ENCODE assay signal across 8 cellular contexts in the genomic region with DNA sequence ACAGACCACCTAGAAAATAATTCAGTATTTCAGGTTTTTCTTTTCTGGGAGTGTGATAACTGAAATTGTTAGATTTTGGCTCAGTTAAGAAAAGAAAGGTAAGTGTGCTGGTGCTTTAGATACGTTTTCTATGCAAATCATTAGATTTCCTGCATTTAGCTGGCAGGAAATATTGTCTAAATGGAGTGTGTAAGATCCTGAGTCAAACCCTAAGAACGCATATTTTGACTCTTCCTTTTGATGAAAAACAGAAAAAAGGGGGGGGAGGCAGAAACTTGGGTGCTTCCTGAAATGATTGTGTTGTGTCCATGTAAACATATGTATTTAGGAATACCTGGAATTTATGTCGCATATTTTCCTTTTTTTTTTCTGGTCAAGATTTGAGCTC. TPM values are rescaled to one million over a fixed set of nuclear protein-coding genes. Genes with fewer than 3 reads are reported as not detected.
A peak's percentile ranks its signal among the peaks of the same experiment; 100 is the strongest.
DNase-seq lines count a peak whose midpoint lies in the region; ATAC-seq and TF ChIP-seq lines count a peak whose summit lies in the region.

No MANE protein-coding gene starts in this region.

- H4K20me1 ChIP-seq in BLaER1 treated with 17β-estradiol and CSF1 and Interleukin-3, amounts not matched to agents 10 nM and 100 nM = peaks cover 0 to 17% (median 14%) of the 10 kb centered on the region in 11 experiments; a peak in 9 of 22 replicates

- POLR2A ChIA-PET in naive thymus-derived CD8-positive, alpha-beta T cell (lab: Charles Lee) = interaction anchor here (0.9 to 4.4 kb wide), 9 partner anchors 31 to 271 kb away, joined by 3 to 61 read pairs (median 4); no protein-coding TSS in a partner anchor

- H3K36me3 Mint-ChIP-seq in naive thymus-derived CD8-positive, alpha-beta T cell = no peaks in the 10 kb centered on the region

- peak overlapping the region; percentile 87 to 96 (median 94) for H3K27ac Mint-ChIP-seq in naive thymus-derived CD8-positive, alpha-beta T cell

- peak overlapping the region; percentile 87 to 99 (median 96) for H3K4me3 Mint-ChIP-seq in naive thymus-derived CD8-positive, alpha-beta T cell

- no peak for ATAC-seq in naive thymus-derived CD8-positive, alpha-beta T cell
- no peak for ATAC-seq in HG02610 (IDR thresholded peaks at IDR 0.05; ENCODE audit: unreplicated experiment)
- ATAC-seq in GM21515 (IDR thresholded peaks at IDR 0.05; ENCODE audit: unreplicated experiment) = no peak

- H3K4me1 Mint-ChIP-seq in naive thymus-derived CD8-positive, alpha-beta T cell = peaks cover 26 to 58% (median 53%) of the 10 kb centered on the region in 4 donors

- peak overlapping the region; percentile 96 to 100 (median 99) for H3K4me2 ChIP-seq in BLaER1 treated with 17β-estradiol and CSF1 and Interleukin-3, amounts not matched to agents 10 nM and 100 nM

- no peaks in the 10 kb centered on the region for H3K27me3 Mint-ChIP-seq in naive thymus-derived CD8-positive, alpha-beta T cell

- peaks cover 27 to 43% (median 33%) of the 10 kb centered on the region in 10 experiments for H3K4me1 ChIP-seq in BLaER1 treated with 17β-estradiol and CSF1 and Interleukin-3, amounts not matched to agents 10 nM and 100 nM

- H3K27ac ChIP-seq in BLaER1 treated with 17β-estradiol and CSF1 and Interleukin-3, amounts not matched to agents 10 nM and 100 nM = no peak overlapping the region
- H3K27ac ChIP-seq in coronary artery = peak overlapping the region; percentile 91 to 93

- DNase-seq in M059J (ENCODE audit: low read depth) (peak; percentile 45), coronary artery (ENCODE audit: low spot score) (no peak), LoVo (ENCODE audit: low spot score) (no peak)
- DNase-seq in naive thymus-derived CD8-positive, alpha-beta T cell = no peak
- no peak for DNase-seq in stimulated activated CD4-positive, alpha-beta T cell treated with anti-CD3 and anti-CD28 coated beads, Interleukin-1b, Interleukin-23, amount 100 ng/mL, for 48 hours

- peak overlapping the region in 4 of 11 experiments; percentile 63 to 73 (median 68); a peak in 6 of 22 replicates for H3K9ac ChIP-seq in BLaER1 treated with 17β-estradiol and CSF1 and Interleukin-3, amounts not matched to agents 10 nM and 100 nM

- peak overlapping the region; percentile 71 to 86 (median 79); a peak in 18 of 20 replicates for H3K4me3 ChIP-seq in BLaER1 treated with 17β-estradiol and CSF1 and Interleukin-3, amounts not matched to agents 10 nM and 100 nM
- H3K4me3 ChIP-seq in coronary artery = peak overlapping the region; percentile 94

- H3K9me3 ChIP-seq in BLaER1 treated with 17β-estradiol and CSF1 and Interleukin-3, amounts not matched to agents 10 nM and 100 nM (replicated peaks in 1 of 11) = no peaks in the 10 kb centered on the region

- peaks cover 46 to 57% (median 55%) of the 10 kb centered on the region in 11 experiments for H3K27me3 ChIP-seq in BLaER1 treated with 17β-estradiol and CSF1 and Interleukin-3, amounts not matched to agents 10 nM and 100 nM

- no peak for TF ChIP-seq CTCF in coronary artery (IDR thresholded peaks at IDR 0.05)

- no peaks in the 10 kb centered on the region for H3K9me3 Mint-ChIP-seq in naive thymus-derived CD8-positive, alpha-beta T cell

- H3K36me3 ChIP-seq in BLaER1 treated with 17β-estradiol and CSF1 and Interleukin-3, amounts not matched to agents 10 nM and 100 nM = no peaks in the 10 kb centered on the region

RNA-seq across cellular contexts. Expression of gene GRK5, which starts 1.2 kb away (rescaled TPM):
- 3.9 and 4.4 TPM in 2 replicates for total RNA-seq in M059J (2014; rRNA removed; shearing (Covaris generic))
- 10 to 100 TPM; 22.6 to 23.2 TPM for total RNA-seq in naive thymus-derived CD8-positive, alpha-beta T cell
- 10 to 100 TPM in 2 of 3 donors, 1 to 10 TPM in 1; 4.4 to 11.0 (median 10.0) TPM for polyA plus RNA-seq in naive thymus-derived CD8-positive, alpha-beta T cell

RNA-seq across cellular contexts. Expression of gene PRDX3, which starts 29.9 kb away (rescaled TPM):
- total RNA-seq in M059J (2014; rRNA removed; shearing (Covaris generic)) = 357 and 393 TPM in 2 replicates
- 10 to 100 TPM; 29.8 to 31.1 TPM for total RNA-seq in naive thymus-derived CD8-positive, alpha-beta T cell
- 10 to 100 TPM; 56.7 to 75.5 (median 67.7) TPM for polyA plus RNA-seq in naive thymus-derived CD8-positive, alpha-beta T cell

RNA-seq across cellular contexts. Expression of gene SFXN4, which starts 43.0 kb away (rescaled TPM):
- total RNA-seq in M059J (2014; rRNA removed; shearing (Covaris generic)) = 18.5 and 22.0 TPM in 2 replicates
- total RNA-seq in naive thymus-derived CD8-positive, alpha-beta T cell = 10 to 100 TPM; 18.9 to 20.4 TPM
- polyA plus RNA-seq in naive thymus-derived CD8-positive, alpha-beta T cell = 10 to 100 TPM; 18.3 to 31.3 (median 28.2) TPM

Comparison
In these comparisons a context has a peak if more than half of its experiments do, and no peak if none do; other contexts are left out.
1. H3K27ac ChIP-seq: peak in coronary artery (2 of 2); none in BLaER1 treated with 17β-estradiol and CSF1 and Interleukin-3, amounts not matched to agents 10 nM and 100 nM (0 of 11).
2. RNA of gene PRDX3, which starts 29.9 kb away (total RNA-seq): 357 to 393 TPM in M059J; 29.8 to 31.1 TPM in naive thymus-derived CD8-positive, alpha-beta T cell; every median in the first group is over 10 times any median in the second.